Comparison of ENCODE assay signal across 8 cellular contexts in the genomic region with DNA sequence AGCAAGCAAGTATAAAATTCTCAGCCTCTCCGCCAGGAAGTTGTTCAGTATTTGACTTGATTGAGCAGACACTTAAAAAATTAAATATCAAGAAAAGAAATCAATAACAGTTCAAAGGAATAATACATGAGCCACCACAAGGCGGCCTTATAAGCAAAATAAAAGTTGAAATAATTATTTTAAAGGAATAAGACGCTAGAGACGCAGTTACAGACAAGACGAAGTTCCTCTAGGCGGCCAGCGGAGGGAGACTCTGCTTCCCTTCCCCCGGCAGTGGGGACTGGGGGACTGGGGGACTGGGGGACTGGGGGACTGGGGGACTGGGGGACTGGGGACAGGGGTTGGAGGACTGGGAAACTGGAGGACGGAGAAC. TPM values are rescaled to one million over a fixed set of nuclear protein-coding genes. Genes with fewer than 3 reads are reported as not detected.
DNase-seq lines count a peak whose midpoint lies in the region; ATAC-seq, FAIRE-seq and TF ChIP-seq lines count a peak whose summit lies in the region.

No MANE protein-coding gene starts in this region.

- H3K27me3 ChIP-seq in body of pancreas: no peaks in the 10 kb centered on the region
- H3K27me3 ChIP-seq in stomach smooth muscle (ENCODE audit: control insufficient read depth in 1 of 2, insufficient read depth in 2 of 2, low read length in 2 of 2): peaks cover 0 to 3% of the 10 kb centered on the region in 2 donors

- H3K9me3 ChIP-seq in body of pancreas: no peaks in the 10 kb centered on the region
- no peaks in the 10 kb centered on the region for H3K9me3 ChIP-seq in stomach smooth muscle (ENCODE audit: control insufficient read depth in 2 of 2, low read length in 2 of 2)

- FAIRE-seq in D721Med (lab: Jason Lieb, UNC): no peak

- DNase-seq in D721Med (ENCODE audit: insufficient read length, low spot score): no peak
- DNase-seq in NCI-H1694 treated with DMSO at 0.1 percent for 48 hours (lab: John Stamatoyannopoulos, UW): peak; percentile 61
- DNase-seq in body of pancreas: peak; percentile 20 to 57 (median 38)
- DNase-seq in iPS-NIHi11 (ENCODE audit: low spot score): peak; percentile 67
- no peak for DNase-seq in stimulated activated CD4-positive, alpha-beta T cell treated with anti-CD3 and anti-CD28 coated beads, Interleukin-12 subunit alpha, Interleukin-12 subunit beta, amount 100 ng/mL, for 4 hours

- ATAC-seq in body of pancreas: peak; percentile 71
- no peak for ATAC-seq in HG03439 (IDR thresholded peaks at IDR 0.05; ENCODE audit: unreplicated experiment)
- ATAC-seq in GM21390 (IDR thresholded peaks at IDR 0.05; ENCODE audit: unreplicated experiment): no peak

- H3K4me1 ChIP-seq in body of pancreas (peaks cover 6% of the 10 kb centered on the region), stomach smooth muscle (ENCODE audit: control insufficient read depth, insufficient read depth, low read length) (no peaks in the 10 kb centered on the region)

- H3K4me3 ChIP-seq in body of pancreas: peak overlapping the region in 1 of 2 donors; percentile 33
- peak overlapping the region; percentile 44 to 71 for H3K4me3 ChIP-seq in stomach smooth muscle (ENCODE audit: low read length in 2 of 2)

- TF ChIP-seq CTCF in D721Med (IDR thresholded peaks at IDR 0.05; ENCODE audit: insufficient read depth, missing control alignments): peak; percentile 43
- TF ChIP-seq CTCF in body of pancreas (IDR thresholded peaks at IDR 0.05): peak in 6 of 7 experiments; percentile 41 to 56 (median 49)

- TF ChIP-seq POLR2A in body of pancreas (IDR thresholded peaks at IDR 0.05): no peak

- intact Hi-C loops in body of pancreas (cut with DNase I): no loop called here

- H3K9ac ChIP-seq in stomach smooth muscle (ENCODE audit: low read length in 2 of 2): no peak overlapping the region

- H3K36me3 ChIP-seq in body of pancreas (replicated peaks in 1 of 2; ENCODE audit: insufficient read depth in 1 of 2, low read depth in 2 of 2): no peaks in the 10 kb centered on the region
- no peaks in the 10 kb centered on the region for H3K36me3 ChIP-seq in stomach smooth muscle (ENCODE audit: control insufficient read depth in 2 of 2, insufficient read depth in 2 of 2, low read length in 2 of 2)

- no peak overlapping the region for H3K27ac ChIP-seq in body of pancreas
- H3K27ac ChIP-seq in stomach smooth muscle (ENCODE audit: low read length): no peak overlapping the region

- 1% methylated on average over 9 of the region's 9 CpGs for WGBS in body of pancreas, 2 donors

RNA-seq across cellular contexts. Expression of a gene that starts 0.5 kb away (rescaled TPM):
- 1 to 10 TPM in 1 of 2 donors, under 1 TPM in 1; 0.33 to 9.9 TPM for total RNA-seq in body of pancreas

Comparison
In these comparisons a context has a peak if more than half of its experiments do, and no peak if none do; other contexts are left out.
1. DNase-seq: peak in NCI-H1694 treated with DMSO at 0.1 percent for 48 hours (single experiment), body of pancreas (4 of 4) and iPS-NIHi11 (single experiment); none in D721Med (single experiment) and stimulated activated CD4-positive, alpha-beta T cell treated with anti-CD3 and anti-CD28 coated beads, Interleukin-12 subunit alpha, Interleukin-12 subunit beta, amount 100 ng/mL, for 4 hours (single experiment).